Comparison of ENCODE assay signal across 22 cellular contexts in the genomic region with DNA sequence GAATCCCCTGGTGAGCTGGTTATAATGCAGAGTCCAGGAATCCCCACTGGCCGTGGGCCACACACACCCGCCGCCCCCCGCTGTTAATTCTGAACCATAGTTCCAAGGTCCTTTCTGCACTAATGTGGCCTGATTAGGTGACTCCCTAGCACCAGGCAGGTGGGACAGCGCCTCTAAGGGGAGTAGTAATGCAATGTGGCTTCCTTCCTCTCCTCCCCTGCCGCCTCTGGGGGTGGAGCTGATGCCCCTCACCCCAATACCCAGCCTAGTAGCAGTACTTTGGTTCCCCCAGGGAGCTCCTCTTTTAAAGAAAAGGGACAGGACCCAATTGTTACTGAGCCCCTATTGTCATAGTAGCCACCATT. TPM values are rescaled to one million over a fixed set of nuclear protein-coding genes. Genes with fewer than 3 reads are reported as not detected.
DNase-seq lines count a peak whose midpoint lies in the region; ATAC-seq lines count a peak whose summit lies in the region.
"Had no signal": no experiment of that assay in that cellular context is flagged by ENCODE, and none has a peak within 500 bp of the region (broad histone marks: within the 10 kb centered on the region; RNA-seq: fewer than 3 reads in every experiment).

No MANE protein-coding gene starts in this region.

- peaks cover 27% of the 10 kb centered on the region for H3K4me1 ChIP-seq in CD8-positive, alpha-beta memory T cell (ENCODE audit: insufficient read depth, low read length)
- H3K4me1 ChIP-seq: BE2C, psoas muscle had no signal

- peaks cover 2 to 3% of the 10 kb centered on the region in 2 donors for H3K27me3 Mint-ChIP-seq in CD8-positive, alpha-beta memory T cell
- H3K27me3 Mint-ChIP-seq in activated naive CD8-positive, alpha-beta T cell treated with anti-CD3 and anti-CD28 coated beads for 36 hours, result peaks cover 5% of the 10 kb centered on the region
- peaks cover 0 to 1% (median 0%) of the 10 kb centered on the region in 5 donors for H3K27me3 Mint-ChIP-seq in naive thymus-derived CD8-positive, alpha-beta T cell

- H3K4me1 Mint-ChIP-seq in CD8-positive, alpha-beta memory T cell, result peaks cover 22 to 47% (median 22%) of the 10 kb centered on the region in 3 donors
- peaks cover 32% of the 10 kb centered on the region for H3K4me1 Mint-ChIP-seq in activated naive CD8-positive, alpha-beta T cell treated with anti-CD3 and anti-CD28 coated beads for 36 hours
- peaks cover 17 to 45% (median 36%) of the 10 kb centered on the region in 4 donors for H3K4me1 Mint-ChIP-seq in naive thymus-derived CD8-positive, alpha-beta T cell

- ATAC-seq in naive thymus-derived CD8-positive, alpha-beta T cell, result peak in 1 of 2 donors; percentile 15
- no peak for ATAC-seq in GM19395 (IDR thresholded peaks at IDR 0.05; ENCODE audit: unreplicated experiment)
- ATAC-seq: psoas muscle had no signal

- H3K4me3 Mint-ChIP-seq in CD8-positive, alpha-beta memory T cell, result peak overlapping the region in 6 of 7 donors; percentile 20 to 81 (median 53)
- peak overlapping the region; percentile 40 for H3K4me3 Mint-ChIP-seq in activated naive CD8-positive, alpha-beta T cell treated with anti-CD3 and anti-CD28 coated beads for 36 hours
- peak overlapping the region in 9 of 10 donors; percentile 39 to 86 (median 73) for H3K4me3 Mint-ChIP-seq in naive thymus-derived CD8-positive, alpha-beta T cell
- H3K4me3 Mint-ChIP-seq: activated CD4-positive, alpha-beta memory T cell treated with anti-CD3 and anti-CD28 coated beads, Interleukin-2, amount 10 ng/mL, durations not matched to agents 7 days and 5 days had no signal

- no peaks in the 10 kb centered on the region for H3K36me3 ChIP-seq in CD8-positive, alpha-beta memory T cell (ENCODE audit: insufficient read depth, low read length)
- H3K36me3 ChIP-seq: BE2C, breast epithelium, heart left ventricle, left ventricle myocardium inferior had no signal

- POLR2A ChIA-PET in CD8-positive, alpha-beta memory T cell (lab: Charles Lee), result interaction anchor here (0.6 kb wide), 1 partner anchor 9 kb away, joined by 4 read pairs; no protein-coding TSS in a partner anchor
- POLR2A ChIA-PET in naive thymus-derived CD8-positive, alpha-beta T cell (lab: Charles Lee), result interaction anchor here (0.7 to 2.8 kb wide), 5 partner anchors 14 to 266 kb away, joined by 3 to 16 read pairs (median 6); a partner anchor contains a TSS

- peak overlapping the region in 1 of 8 donors; percentile 37 for H3K27ac Mint-ChIP-seq in CD8-positive, alpha-beta memory T cell
- H3K27ac Mint-ChIP-seq in activated naive CD8-positive, alpha-beta T cell treated with anti-CD3 and anti-CD28 coated beads for 36 hours, result no peak overlapping the region
- peak overlapping the region in 5 of 10 donors; percentile 34 to 72 (median 65) for H3K27ac Mint-ChIP-seq in naive thymus-derived CD8-positive, alpha-beta T cell
- H3K27ac Mint-ChIP-seq: activated CD4-positive, alpha-beta memory T cell treated with anti-CD3 and anti-CD28 coated beads, Interleukin-2, amount 10 ng/mL, durations not matched to agents 7 days and 5 days; type B pancreatic cell had no signal

- no peak overlapping the region for H3K27ac ChIP-seq in CD8-positive, alpha-beta memory T cell (ENCODE audit: low read depth, low read length)
- H3K27ac ChIP-seq: breast epithelium, heart left ventricle, left ventricle myocardium inferior, psoas muscle had no signal

- no peaks in the 10 kb centered on the region for H3K9me3 ChIP-seq in CD8-positive, alpha-beta memory T cell (ENCODE audit: low read length)
- H3K9me3 ChIP-seq: BE2C, breast epithelium, heart left ventricle, left ventricle myocardium inferior, psoas muscle had no signal

- CTCF ChIA-PET in CD8-positive, alpha-beta memory T cell (lab: Charles Lee), result interaction anchor here (1.0 to 8.7 kb wide), 5 partner anchors 16 to 129 kb away, joined by 3 to 78 read pairs (median 16); a partner anchor contains a TSS

- no peak for DNase-seq in CD8-positive, alpha-beta memory T cell
- DNase-seq in HuH-7 (ENCODE audit: low spot score) (peak; percentile 72), ureter (ENCODE audit: low spot score) (no peak), germinal center (ENCODE audit: low spot score) (no peak)
- DNase-seq in activated naive CD8-positive, alpha-beta T cell treated with anti-CD3 and anti-CD28 coated beads for 36 hours, result no peak
- DNase-seq in naive thymus-derived CD8-positive, alpha-beta T cell, result no peak
- DNase-seq: activated CD4-positive, CD25-positive, alpha-beta regulatory T cell; activated T-cell treated with anti-CD3 and anti-CD28 coated beads, Interleukin-2, amount 50 U/mL, for 1 hour; BE2C; cortex of kidney; heart left ventricle; left ventricle myocardium inferior; NCI-H2029 treated with DMSO at 0.1 percent for 48 hours; psoas muscle; stimulated activated CD4-positive, alpha-beta T cell treated with anti-CD3 and anti-CD28 coated beads, Interleukin-2, amount 100 ng/mL, for 48 hours; T-helper 9 cell had no signal

- H3K4me3 ChIP-seq in CD8-positive, alpha-beta memory T cell (ENCODE audit: low read length), result peak overlapping the region; percentile 28
- H3K4me3 ChIP-seq: breast epithelium, heart left ventricle, left ventricle myocardium inferior, psoas muscle had no signal

- H3K36me3 Mint-ChIP-seq in CD8-positive, alpha-beta memory T cell, result no peaks in the 10 kb centered on the region
- H3K36me3 Mint-ChIP-seq in activated naive CD8-positive, alpha-beta T cell treated with anti-CD3 and anti-CD28 coated beads for 36 hours, result no peaks in the 10 kb centered on the region
- H3K36me3 Mint-ChIP-seq in naive thymus-derived CD8-positive, alpha-beta T cell, result no peaks in the 10 kb centered on the region
- H3K36me3 Mint-ChIP-seq: type B pancreatic cell had no signal

- peaks cover 5% of the 10 kb centered on the region for H3K27me3 ChIP-seq in CD8-positive, alpha-beta memory T cell (ENCODE audit: insufficient read depth, low read length, poor library complexity, severe bottlenecking)
- H3K27me3 ChIP-seq: breast epithelium had no signal

- no peaks in the 10 kb centered on the region for H3K9me3 Mint-ChIP-seq in CD8-positive, alpha-beta memory T cell
- H3K9me3 Mint-ChIP-seq in activated naive CD8-positive, alpha-beta T cell treated with anti-CD3 and anti-CD28 coated beads for 36 hours, result no peaks in the 10 kb centered on the region
- H3K9me3 Mint-ChIP-seq in naive thymus-derived CD8-positive, alpha-beta T cell, result no peaks in the 10 kb centered on the region
- H3K9me3 Mint-ChIP-seq: activated CD4-positive, alpha-beta memory T cell treated with anti-CD3 and anti-CD28 coated beads, Interleukin-2, amount 10 ng/mL, durations not matched to agents 7 days and 5 days; stimulated activated naive CD8-positive, alpha-beta T cell treated with anti-CD3 and anti-CD28 coated beads, Interleukin-15, Interleukin-2, amounts not matched to agents 100 ng/mL and 50 ng/mL, for 24 hours; type B pancreatic cell had no signal

RNA-seq across cellular contexts. Expression of a gene that starts 14.4 kb away (rescaled TPM):
- total RNA-seq in CD8-positive, alpha-beta memory T cell, result under 1 TPM; 0.24 to 0.27 TPM
- polyA plus RNA-seq in CD8-positive, alpha-beta memory T cell, result 0.28 TPM
- total RNA-seq in activated naive CD8-positive, alpha-beta T cell treated with anti-CD3 and anti-CD28 coated beads for 36 hours, result under 1 TPM; 0.43 to 0.44 TPM
- total RNA-seq in naive thymus-derived CD8-positive, alpha-beta T cell, result not detected
- polyA plus RNA-seq in naive thymus-derived CD8-positive, alpha-beta T cell, result under 1 TPM in 2 of 3 donors, not detected in 1; 0.09 to 0.21 TPM
- total RNA-seq in ureter, result 1.5 TPM
- total RNA-seq: skeletal muscle tissue had no signal

RNA-seq across cellular contexts. Expression of a gene that starts 40.8 kb away (rescaled TPM):
- total RNA-seq in CD8-positive, alpha-beta memory T cell, result 10 to 100 TPM; 24.2 to 25.3 TPM
- 23.5 TPM for polyA plus RNA-seq in CD8-positive, alpha-beta memory T cell
- 10 to 100 TPM; 36.8 to 37.1 TPM for total RNA-seq in activated naive CD8-positive, alpha-beta T cell treated with anti-CD3 and anti-CD28 coated beads for 36 hours
- 10 to 100 TPM; 27.2 to 27.8 TPM for total RNA-seq in naive thymus-derived CD8-positive, alpha-beta T cell
- 10 to 100 TPM; 15.3 to 23.2 (median 21.4) TPM for polyA plus RNA-seq in naive thymus-derived CD8-positive, alpha-beta T cell
- 10.4 TPM for total RNA-seq in ureter

RNA-seq across cellular contexts. Expression of a gene that starts 47.8 kb away (rescaled TPM):
- total RNA-seq in CD8-positive, alpha-beta memory T cell, result 100 to 1,000 TPM; 434 to 447 TPM
- 32.6 TPM for polyA plus RNA-seq in CD8-positive, alpha-beta memory T cell
- 100 to 1,000 TPM; 331 to 348 TPM for total RNA-seq in activated naive CD8-positive, alpha-beta T cell treated with anti-CD3 and anti-CD28 coated beads for 36 hours
- 10 to 100 TPM; 14.5 to 17.4 TPM for total RNA-seq in naive thymus-derived CD8-positive, alpha-beta T cell
- 10 to 100 TPM; 11.4 to 13.7 (median 11.5) TPM for polyA plus RNA-seq in naive thymus-derived CD8-positive, alpha-beta T cell
- 27.2 TPM for total RNA-seq in ureter

RNA-seq across cellular contexts. Expression of a gene that starts 55.8 kb away (rescaled TPM):
- 100 to 1,000 TPM; 151 to 154 TPM for total RNA-seq in CD8-positive, alpha-beta memory T cell
- polyA plus RNA-seq in CD8-positive, alpha-beta memory T cell, result 72.2 TPM
- total RNA-seq in activated naive CD8-positive, alpha-beta T cell treated with anti-CD3 and anti-CD28 coated beads for 36 hours, result 100 to 1,000 TPM; 134 to 137 TPM
- total RNA-seq in naive thymus-derived CD8-positive, alpha-beta T cell, result 10 to 100 TPM; 26.6 to 30.2 TPM
- polyA plus RNA-seq in naive thymus-derived CD8-positive, alpha-beta T cell, result 10 to 100 TPM; 66.1 to 86.5 (median 70.5) TPM
- total RNA-seq in ureter, result 50.5 TPM

Comparison
In these comparisons a context has a peak if more than half of its experiments do, and no peak if none do; other contexts are left out.
1. RNA of a gene that starts 47.8 kb away (total RNA-seq): 434 to 447 TPM in CD8-positive, alpha-beta memory T cell and 331 to 348 TPM in activated naive CD8-positive, alpha-beta T cell treated with anti-CD3 and anti-CD28 coated beads for 36 hours; 27.2 TPM in ureter (single experiment) and 14.5 to 17.4 TPM in naive thymus-derived CD8-positive, alpha-beta T cell; every median in the first group is over 10 times any median in the second.
2. Peak in every context shown above with its lines, with median percentiles within 50 percentile points of each other: H3K4me3 Mint-ChIP-seq.